In genomic region chr5:127086583-127086982, GRCh38 we compare ENCODE assay signal across 25 cellular contexts.
"Had no signal": no experiment of that assay in that cellular context is flagged by ENCODE, and none has a peak within 500 bp of the region (broad histone marks: within the 10 kb centered on the region; RNA-seq: fewer than 3 reads in every experiment).

No MANE protein-coding gene starts in this region.

- H3K27me3 ChIP-seq: Peyer's patch, SJCRH30 had no signal

- FAIRE-seq: K562 had no signal

- H3K36me3 ChIP-seq: Peyer's patch, SJCRH30 had no signal

- ATAC-seq: K562 had no signal

- H3K4me3 ChIP-seq: K562, Peyer's patch, SJCRH30 had no signal

- H3K9me3 ChIP-seq: Peyer's patch, SK-N-SH had no signal

- DNase-seq: activated CD4-positive, alpha-beta memory T cell treated with anti-CD3 and anti-CD28 coated beads for 36 hours; activated CD4-positive, alpha-beta T cell treated with anti-CD3 and anti-CD28 coated beads, Interleukin-2, amount 10 ng/mL, durations not matched to agents 7 days and 5 days; activated CD4-positive, CD25-positive, alpha-beta regulatory T cell; activated gamma-delta T cell treated with Interleukin-2 at 50 U/mL for 16 hours; activated naive CD4-positive, alpha-beta T cell treated with anti-CD3 and anti-CD28 coated beads, Interleukin-2, amount 10 ng/mL, durations not matched to agents 7 days and 5 days; activated naive CD8-positive, alpha-beta T cell treated with anti-CD3 and anti-CD28 coated beads for 36 hours; activated T-cell treated with anti-CD3 and anti-CD28 coated beads for 4 hours; activated T-cell treated with anti-CD3 and anti-CD28 coated beads, Interleukin-2, amount 50 U/mL, for 48 hours; caudate nucleus; Karpas-422; MM.1S; NCI-H1105; NCI-H1436; NCI-H1694 treated with DMSO at 0.1 percent for 48 hours; NCI-H2029 treated with DMSO at 0.1 percent for 48 hours; NCI-H446 treated with DMSO at 0.1 percent for 48 hours; NCI-H524 treated with DMSO at 0.1 percent for 48 hours; Right ventricle myocardium superior; SK-N-SH; T-helper 1 cell had no signal

- H3K4me2 ChIP-seq: SK-N-SH had no signal

- H3K27ac ChIP-seq: Peyer's patch, RWPE1, SJCRH30, VCaP had no signal

- H3K4me1 ChIP-seq: Peyer's patch, SJCRH30 had no signal

- H3K9ac ChIP-seq: SK-N-SH had no signal
